In genomic region chr2:168749264-168749663, GRCh38 we compare ENCODE assay signal across 1 cellular context.
TF ChIP-seq lines count a peak whose summit lies in the region.

No MANE protein-coding gene starts in this region.

TF ChIP-seq in H1, 55 proteins besides CTCF, POLR2A, EP300 and RAD21:
- TF ChIP-seq RXRA (IDR thresholded peaks at IDR 0.05; ENCODE audit: insufficient read depth, low read depth, low read length) (no peak), YY1 (IDR thresholded peaks at IDR 0.05; ENCODE audit: low read depth, low read length) (no peak), PHF8 (conservative IDR thresholded peaks at IDR 0.05; ENCODE audit: low read depth, low read length) (no peak), TAF7 (optimal IDR thresholded peaks at IDR 0.05; ENCODE audit: borderline replicate concordance, low read depth, low read length) (no peak), SIX5 (IDR thresholded peaks at IDR 0.05; ENCODE audit: low read depth, low read length) (no peak), ATF2 (IDR thresholded peaks at IDR 0.05; ENCODE audit: low read length) (no peak), CHD2 (IDR thresholded peaks at IDR 0.05; ENCODE audit: low read length) (no peak), FOSL1 (IDR thresholded peaks at IDR 0.05; ENCODE audit: insufficient read depth, low read depth, low read length) (no peak), GTF2F1 (IDR thresholded peaks at IDR 0.05; ENCODE audit: borderline replicate concordance, low read depth, low read length) (no peak), CEBPB (IDR thresholded peaks at IDR 0.05; ENCODE audit: low read depth, low read length) (no peak), CBX5 (IDR thresholded peaks at IDR 0.05; ENCODE audit: low read depth, low read length) (no peak), RNF2 (IDR thresholded peaks at IDR 0.05; ENCODE audit: borderline replicate concordance, low read depth, low read length, missing control alignments, poor library complexity, severe bottlenecking) (no peak), HDAC2 (IDR thresholded peaks at IDR 0.05; ENCODE audit: borderline replicate concordance in 1 of 2, low read depth in 2 of 2, low read length in 2 of 2) (no peak), ZNF274 (IDR thresholded peaks at IDR 0.05; ENCODE audit: borderline replicate concordance, extremely low read depth, low read length) (no peak)
- TF ChIP-seq, protein P1, sequence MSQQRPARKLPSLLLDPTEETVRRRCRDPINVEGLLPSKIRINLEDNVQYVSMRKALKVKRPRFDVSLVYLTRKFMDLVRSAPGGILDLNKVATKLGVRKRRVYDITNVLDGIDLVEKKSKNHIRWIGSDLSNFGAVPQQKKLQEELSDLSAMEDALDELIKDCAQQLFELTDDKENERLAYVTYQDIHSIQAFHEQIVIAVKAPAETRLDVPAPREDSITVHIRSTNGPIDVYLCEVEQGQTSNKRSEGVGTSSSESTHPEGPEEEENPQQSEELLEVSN (IDR thresholded peaks at IDR 0.05) = no peak
